ENCODE assay signal across 10 cellular contexts in the genomic region with DNA sequence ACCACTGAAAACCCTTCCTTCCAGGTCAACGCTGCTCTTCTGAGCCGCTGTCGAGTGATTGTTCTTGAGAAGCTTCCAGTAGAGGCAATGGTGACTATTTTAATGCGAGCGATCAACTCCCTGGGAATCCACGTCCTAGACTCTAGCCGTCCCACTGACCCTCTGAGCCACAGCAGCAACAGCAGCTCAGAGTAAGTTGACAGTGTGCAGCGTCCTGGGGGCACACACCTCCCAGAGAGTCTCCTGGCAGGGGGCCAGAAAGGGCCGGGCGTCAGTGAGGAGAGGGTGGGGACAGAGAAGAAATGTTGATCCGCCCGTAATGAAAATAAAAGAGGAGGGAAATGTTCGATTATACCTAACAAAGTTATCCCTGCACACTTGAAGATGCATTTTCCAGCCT. TPM values are rescaled to one million over a fixed set of nuclear protein-coding genes. Genes with fewer than 3 reads are reported as not detected.
DNase-seq lines count a peak whose midpoint lies in the region; ATAC-seq, FAIRE-seq and TF ChIP-seq lines count a peak whose summit lies in the region.
"Had no signal": no experiment of that assay in that cellular context is flagged by ENCODE, and none has a peak within 500 bp of the region (broad histone marks: within the 10 kb centered on the region; RNA-seq: fewer than 3 reads in every experiment).

No MANE protein-coding gene starts in this region.

- CTCF ChIA-PET in K562 (lab: Yijun Ruan, JAX; ENCODE audit: low intra/inter-chr PET ratio), result no interaction called here

- H4K20me1 ChIP-seq in K562 (replicated peaks; ENCODE audit: control insufficient read depth, insufficient read depth, low read length), result peaks cover 43% of the 10 kb centered on the region

- H3K27me3 Mint-ChIP-seq in activated T-cell treated with anti-CD3 and anti-CD28 coated beads, Interleukin-2, amount 50 U/mL, for 24 hours, result no peaks in the 10 kb centered on the region

- BruUV-seq in K562 (replicated peaks; lab: Mats Ljungman, UMichigan), result no TSS peak

- DNase-seq in activated T-cell treated with anti-CD3 and anti-CD28 coated beads, Interleukin-2, amount 50 U/mL, for 24 hours, result no peak
- DNase-seq in activated T-cell treated with anti-CD3 and anti-CD28 coated beads for 4 hours (no peak), K562 (ENCODE audit: extremely low read depth in 1 of 4, low spot score in 3 of 4) (peak; percentile 69 to 91 (median 79)), kidney tubule cell (ENCODE audit: low spot score) (peak; percentile 44), upper lobe of right lung (no peak), GM13976 (ENCODE audit: low spot score) (no peak), esophagus squamous epithelium (lab: John Stamatoyannopoulos, UW) (no peak)
- DNase-seq in stimulated activated CD4-positive, alpha-beta T cell treated with anti-CD3 and anti-CD28 coated beads, Interleukin-1b, Interleukin-23, amount 100 ng/mL, for 48 hours, result no peak
- DNase-seq: T-helper 9 cell had no signal

- H3K9me3 ChIP-seq in K562 (replicated peaks; ENCODE audit: control insufficient read depth, insufficient read depth, low read depth, low read length) (no peaks in the 10 kb centered on the region), upper lobe of right lung (no peaks in the 10 kb centered on the region), esophagus squamous epithelium (no peaks in the 10 kb centered on the region)

- no peak for TF ChIP-seq POLR2A in K562 (conservative IDR thresholded peaks at IDR 0.05)
- TF ChIP-seq POLR2A in esophagus squamous epithelium (IDR thresholded peaks at IDR 0.05), result no peak

- FAIRE-seq in K562 (lab: Jason Lieb, UNC), result peak; percentile 78

- H3K27me3 ChIP-seq in K562 (ENCODE audit: control insufficient read depth in 2 of 2, insufficient read depth in 2 of 2, low read length in 2 of 2), result no peaks in the 10 kb centered on the region
- no peaks in the 10 kb centered on the region for H3K27me3 ChIP-seq in upper lobe of right lung
- H3K27me3 ChIP-seq in esophagus squamous epithelium, result no peaks in the 10 kb centered on the region

- peak overlapping the region; percentile 26 for H3K27ac Mint-ChIP-seq in activated T-cell treated with anti-CD3 and anti-CD28 coated beads, Interleukin-2, amount 50 U/mL, for 24 hours

- H3K79me2 ChIP-seq in K562 (ENCODE audit: control insufficient read depth, insufficient read depth, low read length), result peaks cover 99% of the 10 kb centered on the region

- peaks cover 69% of the 10 kb centered on the region for H3K4me1 Mint-ChIP-seq in activated T-cell treated with anti-CD3 and anti-CD28 coated beads, Interleukin-2, amount 50 U/mL, for 24 hours (ENCODE audit: low read depth)

- H3K4me3 ChIP-seq in K562, result peak overlapping the region; percentile 4; the same call in 1 of the 2 replicates
- peak overlapping the region; percentile 6 for H3K4me3 ChIP-seq in upper lobe of right lung
- no peak overlapping the region for H3K4me3 ChIP-seq in esophagus squamous epithelium

- POLR2A ChIA-PET in K562 (lab: Yijun Ruan, JAX), result interaction anchor here (1.1 to 10.9 kb wide), 6 partner anchors 12 to 220 kb away, joined by 3 to 151 read pairs (median 4); partner anchors contain the start of gene SERPINB1

- H3K27ac ChIP-seq in K562 (ENCODE audit: extremely low read depth, low read depth, low read length) (peak overlapping the region; percentile 19; the same call in 2 of the 3 replicates), upper lobe of right lung (no peak overlapping the region), esophagus squamous epithelium (peak overlapping the region in 1 of 4 donors; percentile 2)

- ATAC-seq in K562, result peak; percentile 72
- ATAC-seq in upper lobe of right lung, result no peak
- ATAC-seq: left colon had no signal

- H3K9ac ChIP-seq in K562 (ENCODE audit: insufficient read depth in 1 of 2, low read depth in 2 of 2, low read length in 2 of 2), result peak overlapping the region; percentile 2 to 9; a peak in 3 of 4 replicates

- H2AFZ ChIP-seq in K562 (ENCODE audit: low read depth, low read length), result no peak overlapping the region

- TF ChIP-seq CTCF in K562 (IDR thresholded peaks at IDR 0.05 in 2 of 3, conservative IDR thresholded peaks at IDR 0.05 in 1 of 3; ENCODE audit: insufficient read depth in 2 of 3, low read depth in 1 of 3, low read length in 3 of 3), result no peak
- no peak for TF ChIP-seq CTCF in upper lobe of right lung (IDR thresholded peaks at IDR 0.05)
- no peak for TF ChIP-seq CTCF in GM13976 (IDR thresholded peaks at IDR 0.05; ENCODE audit: borderline replicate concordance, control extremely low read depth, extremely low read depth, insufficient read depth, missing control alignments)
- no peak for TF ChIP-seq CTCF in esophagus squamous epithelium (IDR thresholded peaks at IDR 0.05)

- H3K9me1 ChIP-seq in K562 (ENCODE audit: control insufficient read depth, insufficient read depth, low read length), result no peaks in the 10 kb centered on the region

- H3K36me3 ChIP-seq in K562 (ENCODE audit: control insufficient read depth, insufficient read depth, low read length), result peaks cover 78% of the 10 kb centered on the region
- H3K36me3 ChIP-seq in upper lobe of right lung, result peaks cover 46% of the 10 kb centered on the region
- peaks cover 5 to 52% (median 5%) of the 10 kb centered on the region in 3 donors for H3K36me3 ChIP-seq in esophagus squamous epithelium

- 0 out of 4 replicates have a peak, but pooled peaks of 1 of the 2 experiments have one; percentile 3 for TF ChIP-seq RAD21 in K562 (CRISPR knock-in tag; conservative IDR thresholded peaks at IDR 0.05 in 1 of 2, IDR thresholded peaks at IDR 0.05 in 1 of 2)

- 0 out of 2 replicates have a peak, but pooled peaks have one; percentile 19 for TF ChIP-seq EP300 in K562 (IDR thresholded peaks at IDR 0.05; ENCODE audit: low read length)

- H3K36me3 Mint-ChIP-seq in activated T-cell treated with anti-CD3 and anti-CD28 coated beads, Interleukin-2, amount 50 U/mL, for 24 hours (ENCODE audit: low read depth), result peaks cover 81% of the 10 kb centered on the region

- peak overlapping the region; percentile 79 for H3K4me2 ChIP-seq in K562 (ENCODE audit: insufficient read depth, low read length)

- in situ Hi-C loops in K562 (cut with MboI), result no loop called here
- in situ Hi-C loops in GM13976 (cut with MboI; ENCODE audit: low sequenced_read_pairs, unreplicated experiment), result no loop called here

- WGBS in K562 (ENCODE audit: insufficient coverage, low coverage, missing lambda C conversion rate), result 9% methylated on average over 13 of the region's 13 CpGs
- 59 to 66% methylated on average over 11 to 13 of the region's 13 CpGs for WGBS in esophagus squamous epithelium, 2 donors

- intact Hi-C loops in K562 (cut with micrococcal nuclease) (no loop called here), upper lobe of right lung (cut with DNase I) (no loop called here), esophagus squamous epithelium (cut with DNase I) (no loop called here)

- H3K4me3 Mint-ChIP-seq in activated T-cell treated with anti-CD3 and anti-CD28 coated beads, Interleukin-2, amount 50 U/mL, for 24 hours, result no peak overlapping the region

- peaks cover 25 to 35% of the 10 kb centered on the region in 2 experiments for H3K4me1 ChIP-seq in K562 (replicated peaks in 1 of 2; ENCODE audit: control insufficient read depth in 2 of 2, insufficient read depth in 2 of 2, low read length in 2 of 2)
- H3K4me1 ChIP-seq in upper lobe of right lung, result peaks cover 33% of the 10 kb centered on the region
- H3K4me1 ChIP-seq in esophagus squamous epithelium, result peaks cover 15 to 55% (median 21%) of the 10 kb centered on the region in 3 donors

- H3K9me3 Mint-ChIP-seq in activated T-cell treated with anti-CD3 and anti-CD28 coated beads, Interleukin-2, amount 50 U/mL, for 24 hours, result no peaks in the 10 kb centered on the region

RNA-seq across cellular contexts. Expression of gene WRNIP1, which starts 5.0 kb away (rescaled TPM):
- total RNA-seq in K562 (2011; cell fraction: chromatin; rRNA removed; ENCODE audit: low replicate concordance), result 22.1 and 23.9 TPM in 2 replicates
- total RNA-seq in K562 (2011; cell fraction: nucleolus; rRNA removed), result 25.7 and 28.6 TPM in 2 replicates
- 23.4 and 25.1 TPM in 2 replicates for total RNA-seq in K562 (2011; cell fraction: nucleoplasm; rRNA removed)
- 57.6 and 66.2 TPM in 2 replicates for total RNA-seq in K562 (2014; rRNA removed)
- 35.8 and 41.6 TPM in 2 replicates for total RNA-seq in K562 (2014; rRNA removed; fragmentation: Illumina TruSeq; extraction: Trizol)
- 57.9 and 59.8 TPM in 2 replicates for total RNA-seq in K562 (2015; rRNA removed; fragmentation: Illumina TruSeq; extraction: Trizol)
- total RNA-seq in K562 (2021), result 43.6 and 48.6 TPM in 2 replicates
- 38.9 and 44.1 TPM in 2 replicates for polyA plus RNA-seq in K562 (2011; rRNA removed)
- 48.7 and 64.2 TPM in 2 replicates for polyA plus RNA-seq in K562 (2011; cell fraction: cytosol; rRNA removed)
- polyA plus RNA-seq in K562 (2011; cell fraction: nucleus; rRNA removed), result 70.8 and 98.6 TPM in 2 replicates
- 48.5 and 50.6 TPM in 2 replicates for polyA plus RNA-seq in K562 (2012)
- polyA plus RNA-seq in K562 (2014; fragmentation: Illumina TruSeq; extraction: Trizol), result 52.1 and 63.6 TPM in 2 replicates
- polyA plus RNA-seq in K562 (2014; fragmentation: Nextera tagmentation; extraction: Ambion mirVana), result 10 to 100 TPM; 13.2 to 15.9 TPM
- polyA plus RNA-seq in K562 (2014; rRNA removed), result 58.3 and 59.8 TPM in 2 replicates
- 32.3 and 38.6 TPM in 2 replicates for polyA minus RNA-seq in K562 (2011; rRNA and poly(A)+ RNA removed)
- polyA minus RNA-seq in K562 (2011; cell fraction: cytosol; rRNA and poly(A)+ RNA removed), result 23.3 and 23.9 TPM in 2 replicates
- polyA minus RNA-seq in K562 (2011; cell fraction: nucleus; rRNA and poly(A)+ RNA removed), result 36.5 and 48.5 TPM in 2 replicates
- total RNA-seq in upper lobe of right lung, result 42.9 TPM
- total RNA-seq in esophagus squamous epithelium, result 10 to 100 TPM; 66.0 to 75.6 (median 69.9) TPM

RNA-seq across cellular contexts. Expression of gene MYLK4, which starts 19.4 kb away (rescaled TPM):
- total RNA-seq in K562 (2011; cell fraction: chromatin; rRNA removed; ENCODE audit: low replicate concordance), result 0.07 and 0.16 TPM in 2 replicates
- under 0.01 TPM in 1 of 2 replicates, not detected in the other for total RNA-seq in K562 (2011; cell fraction: nucleolus; rRNA removed)
- 0.07 TPM in 1 of 2 replicates, not detected in the other for total RNA-seq in K562 (2011; cell fraction: nucleoplasm; rRNA removed)
- 0.04 and 0.09 TPM in 2 replicates for total RNA-seq in K562 (2014; rRNA removed)
- 0.04 and 0.06 TPM in 2 replicates for total RNA-seq in K562 (2014; rRNA removed; fragmentation: Illumina TruSeq; extraction: Trizol)
- 0.07 and 0.15 TPM in 2 replicates for total RNA-seq in K562 (2015; rRNA removed; fragmentation: Illumina TruSeq; extraction: Trizol)
- total RNA-seq in K562 (2021), result 0.02 and 0.07 TPM in 2 replicates
- 0.03 and 0.09 TPM in 2 replicates for polyA plus RNA-seq in K562 (2011; rRNA removed)
- 0.01 and 0.09 TPM in 2 replicates for polyA plus RNA-seq in K562 (2011; cell fraction: cytosol; rRNA removed)
- 0.30 and 0.67 TPM in 2 replicates for polyA plus RNA-seq in K562 (2011; cell fraction: nucleus; rRNA removed)
- polyA plus RNA-seq in K562 (2012), result 0.07 and 0.25 TPM in 2 replicates
- 0.03 and 0.06 TPM in 2 replicates for polyA plus RNA-seq in K562 (2014; fragmentation: Illumina TruSeq; extraction: Trizol)
- polyA plus RNA-seq in K562 (2014; fragmentation: Nextera tagmentation; extraction: Ambion mirVana), result under 1 TPM; 0.01 to 0.03 TPM
- polyA plus RNA-seq in K562 (2014; rRNA removed), result 0.15 and 0.30 TPM in 2 replicates
- polyA minus RNA-seq in K562 (2011; rRNA and poly(A)+ RNA removed), result 0.09 TPM in 1 of 2 replicates, not detected in the other
- not detected in 2 replicates for polyA minus RNA-seq in K562 (2011; cell fraction: cytosol; rRNA and poly(A)+ RNA removed)
- polyA minus RNA-seq in K562 (2011; cell fraction: nucleus; rRNA and poly(A)+ RNA removed), result under 0.01 and 0.22 TPM in 2 replicates
- 0.84 TPM for total RNA-seq in upper lobe of right lung
- 1 to 10 TPM in 2 of 4 donors, under 1 TPM in 2; 0.49 to 1.9 (median 1.0) TPM for total RNA-seq in esophagus squamous epithelium

Comparison
In these comparisons a context has a peak if more than half of its experiments do, and no peak if none do; other contexts are left out.
1. DNase-seq: peak in K562 (4 of 4) and kidney tubule cell (single experiment); none in activated T-cell treated with anti-CD3 and anti-CD28 coated beads, Interleukin-2, amount 50 U/mL, for 24 hours (single experiment), activated T-cell treated with anti-CD3 and anti-CD28 coated beads for 4 hours (single experiment), upper lobe of right lung (single experiment), stimulated activated CD4-positive, alpha-beta T cell treated with anti-CD3 and anti-CD28 coated beads, Interleukin-1b, Interleukin-23, amount 100 ng/mL, for 48 hours (single experiment), GM13976 (single experiment) and esophagus squamous epithelium (single experiment).
2. H3K4me3 ChIP-seq: peak in K562 (single experiment) and upper lobe of right lung (single experiment); none in esophagus squamous epithelium (0 of 4).